ENCODE assay signal across 8 cellular contexts in genomic region chr12:13211859-13212664, GRCh38. TPM values are rescaled to one million over a fixed set of nuclear protein-coding genes. Genes with fewer than 3 reads are reported as not detected.
DNase-seq lines count a peak whose midpoint lies in the region; ATAC-seq and TF ChIP-seq lines count a peak whose summit lies in the region.

No MANE protein-coding gene starts in this region.

- H3K79me2 ChIP-seq in OCI-LY3 (ENCODE audit: low read length) (no peaks in the 10 kb centered on the region), neural progenitor cell (ENCODE audit: low read depth) (no peaks in the 10 kb centered on the region)

- H3K4me3 Mint-ChIP-seq in neural progenitor cell, result no peak overlapping the region

- H3K4me1 Mint-ChIP-seq in neural progenitor cell, result peaks cover 49% of the 10 kb centered on the region

- no peak for TF ChIP-seq POLR2A in esophagus muscularis mucosa (IDR thresholded peaks at IDR 0.05; ENCODE audit: low read depth)

- no peak overlapping the region for H3K9ac ChIP-seq in OCI-LY3 (ENCODE audit: low read length)
- H3K9ac ChIP-seq in neural progenitor cell, result no peak overlapping the region

- peaks cover 10% of the 10 kb centered on the region for H3K36me3 Mint-ChIP-seq in neural progenitor cell

- TF ChIP-seq EP300 in esophagus muscularis mucosa (IDR thresholded peaks at IDR 0.05), result no peak

- H3K9me3 ChIP-seq in OCI-LY3 (ENCODE audit: insufficient read depth, low read length) (no peaks in the 10 kb centered on the region), esophagus muscularis mucosa (no peaks in the 10 kb centered on the region), neural progenitor cell (ENCODE audit: low read depth) (no peaks in the 10 kb centered on the region)

- WGBS in esophagus muscularis mucosa, result 60% methylated on average over 8 of the region's 8 CpGs

- no peak overlapping the region for H3K4me3 ChIP-seq in OCI-LY3 (ENCODE audit: low read length)
- H3K4me3 ChIP-seq in esophagus muscularis mucosa, result no peak overlapping the region
- H3K4me3 ChIP-seq in neural progenitor cell, result no peak overlapping the region

- DNase-seq in Caki2 (ENCODE audit: low read depth) (peak; percentile 72), HT1080 (ENCODE audit: low read depth) (peak; percentile 72), activated T-cell treated with anti-CD3 and anti-CD28 coated beads for 24 hours (ENCODE audit: low read depth) (peak; percentile 63), esophagus muscularis mucosa (ENCODE audit: extremely low spot score) (no peak), neural progenitor cell (ENCODE audit: low spot score) (peak; percentile 83), superior temporal gyrus (ENCODE audit: extremely low spot score) (peak; percentile 96)

- peak overlapping the region; percentile 50 for H3K4me2 ChIP-seq in OCI-LY3 (ENCODE audit: low read length)
- no peak overlapping the region for H3K4me2 ChIP-seq in neural progenitor cell

- H3K27ac ChIP-seq in OCI-LY3 (ENCODE audit: low read length), result no peak overlapping the region
- H3K27ac ChIP-seq in esophagus muscularis mucosa (replicated peaks in 1 of 4), result no peak overlapping the region
- H3K27ac ChIP-seq in neural progenitor cell, result no peak overlapping the region

- in situ Hi-C loops in Caki2 (cut with HindIII; ENCODE audit: low pct_unique_long_range_greater_than_20kb, low sequenced_read_pairs), result no loop called here

- H4K20me1 ChIP-seq in OCI-LY3 (ENCODE audit: insufficient read depth, low read length) (no peaks in the 10 kb centered on the region), neural progenitor cell (ENCODE audit: low read depth) (no peaks in the 10 kb centered on the region)

- intact Hi-C loops in esophagus muscularis mucosa (cut with DNase I), result loop anchor here (1.0 to 5.0 kb wide), 2 partner anchors 115 to 296 kb away; no protein-coding TSS in a partner anchor

- H3K27me3 ChIP-seq in OCI-LY3 (ENCODE audit: low read depth, low read length), result peaks cover 86% of the 10 kb centered on the region
- no peaks in the 10 kb centered on the region for H3K27me3 ChIP-seq in esophagus muscularis mucosa
- H3K27me3 ChIP-seq in neural progenitor cell, result no peaks in the 10 kb centered on the region

- H3K4me1 ChIP-seq in OCI-LY3 (ENCODE audit: low read length) (peaks cover 17% of the 10 kb centered on the region), esophagus muscularis mucosa (peaks cover 33 to 49% (median 37%) of the 10 kb centered on the region in 4 donors), neural progenitor cell (peaks cover 17% of the 10 kb centered on the region)

- H3K9me3 Mint-ChIP-seq in neural progenitor cell, result peaks cover 2% of the 10 kb centered on the region

- TF ChIP-seq CTCF in OCI-LY3 (IDR thresholded peaks at IDR 0.05; ENCODE audit: low read depth, low read length), result peak; percentile 91
- TF ChIP-seq CTCF in esophagus muscularis mucosa (IDR thresholded peaks at IDR 0.05), result peak; percentile 74 to 79 (median 78)
- TF ChIP-seq CTCF in neural progenitor cell (IDR thresholded peaks at IDR 0.05), result peak; percentile 92

- peaks cover 2% of the 10 kb centered on the region for H3K27me3 Mint-ChIP-seq in neural progenitor cell (ENCODE audit: insufficient read depth, low read depth)

- no peak for ATAC-seq in GM21526 (IDR thresholded peaks at IDR 0.05; ENCODE audit: low FRiP score, unreplicated experiment)

- peak overlapping the region; percentile 62 for H3K27ac Mint-ChIP-seq in neural progenitor cell

- peaks cover 7% of the 10 kb centered on the region for H3F3A ChIP-seq in neural progenitor cell (ENCODE audit: low read depth)

- H2AFZ ChIP-seq in OCI-LY3 (ENCODE audit: low read depth, low read length) (0 out of 2 replicates have a peak overlapping the region, but pooled peaks have one; percentile 8), neural progenitor cell (replicated peaks) (peak overlapping the region; percentile 99)

- H3K36me3 ChIP-seq in OCI-LY3 (replicated peaks; ENCODE audit: low read depth, low read length), result no peaks in the 10 kb centered on the region
- H3K36me3 ChIP-seq in esophagus muscularis mucosa, result peaks cover 31 to 61% (median 42%) of the 10 kb centered on the region in 4 donors
- H3K36me3 ChIP-seq in neural progenitor cell, result no peaks in the 10 kb centered on the region

RNA-seq across cellular contexts. Expression of gene EMP1, which starts 15.5 kb away (rescaled TPM):
- total RNA-seq in Caki2 (2014; rRNA removed; shearing (Covaris generic); ENCODE audit: low replicate concordance), result 7.8 and 17.2 TPM in 2 replicates
- total RNA-seq in HT1080 (2014; rRNA removed; shearing (Covaris generic)), result 58.8 and 248 TPM in 2 replicates
- polyA plus RNA-seq in HT1080 (2015; cell fraction: cytosol; rRNA removed), result 380 and 384 TPM in 2 replicates
- 358 and 396 TPM in 2 replicates for polyA plus RNA-seq in HT1080 (2015; cell fraction: nucleus; rRNA removed)
- total RNA-seq in esophagus muscularis mucosa, result 100 to 1,000 TPM in 1 of 4 donors, 10 to 100 TPM in 3; 42.8 to 425 (median 63.0) TPM
- total RNA-seq in neural progenitor cell (ENCODE audit: low replicate concordance), result 0.43 TPM in 1 of 2 replicates, not detected in the other
